ENCODE assay signal across 9 cellular contexts in genomic region chr12:46224401-46224800, GRCh38. TPM values are rescaled to one million over a fixed set of nuclear protein-coding genes. Genes with fewer than 3 reads are reported as not detected.
DNase-seq lines count a peak whose midpoint lies in the region; ATAC-seq and TF ChIP-seq lines count a peak whose summit lies in the region.
"Had no signal": no experiment of that assay in that cellular context is flagged by ENCODE, and none has a peak within 500 bp of the region (broad histone marks: within the 10 kb centered on the region; RNA-seq: fewer than 3 reads in every experiment).

No MANE protein-coding gene starts in this region.

- H3K4me1 Mint-ChIP-seq in natural killer cell, result peaks cover 59 to 74% of the 10 kb centered on the region in 2 donors
- peaks cover 50 to 69% of the 10 kb centered on the region in 2 donors for H3K4me1 Mint-ChIP-seq in natural killer cell treated with Interleukin-12 subunit alpha and Interleukin-12 subunit beta and Interleukin-15 and Interleukin-18, amount 100 ng/mL, for 72 hours (ENCODE audit: low read depth in 2 of 2)

- H3K9me3 Mint-ChIP-seq in natural killer cell, result no peaks in the 10 kb centered on the region
- no peaks in the 10 kb centered on the region for H3K9me3 Mint-ChIP-seq in natural killer cell treated with Interleukin-12 subunit alpha and Interleukin-12 subunit beta and Interleukin-15 and Interleukin-18, amount 100 ng/mL, for 72 hours

- H3K4me3 Mint-ChIP-seq in natural killer cell, result no peak overlapping the region
- H3K4me3 Mint-ChIP-seq in natural killer cell treated with Interleukin-12 subunit alpha and Interleukin-12 subunit beta and Interleukin-15 and Interleukin-18, amount 100 ng/mL, for 72 hours, result no peak overlapping the region

- no peaks in the 10 kb centered on the region for H3K27me3 Mint-ChIP-seq in natural killer cell (ENCODE audit: low read depth in 2 of 2)
- no peaks in the 10 kb centered on the region for H3K27me3 Mint-ChIP-seq in natural killer cell treated with Interleukin-12 subunit alpha and Interleukin-12 subunit beta and Interleukin-15 and Interleukin-18, amount 100 ng/mL, for 72 hours

- TF ChIP-seq CTCF in natural killer cell (IDR thresholded peaks at IDR 0.05) (no peak), mucosa of descending colon (IDR thresholded peaks at IDR 0.05) (no peak)

- no peak overlapping the region for H3K4me3 ChIP-seq in mucosa of descending colon

- peak overlapping the region; percentile 24 to 98 for H3K27ac Mint-ChIP-seq in natural killer cell
- peak overlapping the region in 1 of 2 donors; percentile 33 for H3K27ac Mint-ChIP-seq in natural killer cell treated with Interleukin-12 subunit alpha and Interleukin-12 subunit beta and Interleukin-15 and Interleukin-18, amount 100 ng/mL, for 72 hours

- intact Hi-C loops in natural killer cell (cut with micrococcal nuclease) (no loop called here), mucosa of descending colon (cut with DNase I, micrococcal nuclease) (loop anchor here in 1 of 2 donors (5.0 kb wide), 1 partner anchor 43 kb away; the partner anchor contains the start of gene SLC38A1)

- no peak for ATAC-seq in natural killer cell
- no peak for ATAC-seq in natural killer cell treated with Interleukin-12 subunit alpha and Interleukin-12 subunit beta and Interleukin-15 and Interleukin-18, amount 100 ng/mL, for 72 hours
- ATAC-seq in mucosa of descending colon, result peak; percentile 31
- ATAC-seq in GM21390 (IDR thresholded peaks at IDR 0.05; ENCODE audit: unreplicated experiment), result no peak

- no peak for DNase-seq in natural killer cell
- no peak for DNase-seq in natural killer cell treated with Interleukin-12 subunit alpha and Interleukin-12 subunit beta and Interleukin-15 and Interleukin-18, amount 100 ng/mL, for 72 hours (ENCODE audit: low spot score)
- peak; percentile 71 for DNase-seq in dedifferentiated amniotic fluid mesenchymal stem cell (ENCODE audit: extremely low spot score)
- no peak for DNase-seq in mucosa of descending colon
- DNase-seq in NCI-H1105 treated with DMSO at 0.1 percent for 48 hours (lab: John Stamatoyannopoulos, UW), result no peak
- DNase-seq in UCSD-AML1 (lab: John Stamatoyannopoulos, UW; ENCODE audit: unreplicated experiment), result no peak
- no peak for DNase-seq in SK-N-DZ (ENCODE audit: low spot score)
- DNase-seq: NCI-H226 had no signal

- H3K36me3 ChIP-seq in mucosa of descending colon (ENCODE audit: low read depth), result no peaks in the 10 kb centered on the region

- H3K4me1 ChIP-seq in mucosa of descending colon (ENCODE audit: low read depth), result peaks cover 10% of the 10 kb centered on the region

- H3K36me3 Mint-ChIP-seq in natural killer cell, result peaks cover 10% of the 10 kb centered on the region
- H3K36me3 Mint-ChIP-seq in natural killer cell treated with Interleukin-12 subunit alpha and Interleukin-12 subunit beta and Interleukin-15 and Interleukin-18, amount 100 ng/mL, for 72 hours, result peaks cover 21% of the 10 kb centered on the region

- no peaks in the 10 kb centered on the region for H3K9me3 ChIP-seq in mucosa of descending colon

RNA-seq across cellular contexts. Expression of gene SLC38A1, which starts 44.4 kb away (rescaled TPM):
- total RNA-seq in natural killer cell (100 to 1,000 TPM; 295 to 385 (median 354) TPM), mucosa of descending colon (100 to 1,000 TPM; 116 to 157 (median 132) TPM)
- total RNA-seq in natural killer cell treated with Interleukin-12 subunit alpha and Interleukin-12 subunit beta and Interleukin-15 and Interleukin-18, amount 100 ng/mL, for 72 hours, result 100 to 1,000 TPM; 142 to 169 TPM
- 76.3 and 94.1 TPM in 2 replicates for polyA plus RNA-seq in SK-N-DZ (2014; cell fraction: cytosol; rRNA removed)
- polyA plus RNA-seq in SK-N-DZ (2014; cell fraction: nucleus; rRNA removed), result 88.1 and 118 TPM in 2 replicates
